ENCODE assay signal across 2 cellular contexts in the genomic region with DNA sequence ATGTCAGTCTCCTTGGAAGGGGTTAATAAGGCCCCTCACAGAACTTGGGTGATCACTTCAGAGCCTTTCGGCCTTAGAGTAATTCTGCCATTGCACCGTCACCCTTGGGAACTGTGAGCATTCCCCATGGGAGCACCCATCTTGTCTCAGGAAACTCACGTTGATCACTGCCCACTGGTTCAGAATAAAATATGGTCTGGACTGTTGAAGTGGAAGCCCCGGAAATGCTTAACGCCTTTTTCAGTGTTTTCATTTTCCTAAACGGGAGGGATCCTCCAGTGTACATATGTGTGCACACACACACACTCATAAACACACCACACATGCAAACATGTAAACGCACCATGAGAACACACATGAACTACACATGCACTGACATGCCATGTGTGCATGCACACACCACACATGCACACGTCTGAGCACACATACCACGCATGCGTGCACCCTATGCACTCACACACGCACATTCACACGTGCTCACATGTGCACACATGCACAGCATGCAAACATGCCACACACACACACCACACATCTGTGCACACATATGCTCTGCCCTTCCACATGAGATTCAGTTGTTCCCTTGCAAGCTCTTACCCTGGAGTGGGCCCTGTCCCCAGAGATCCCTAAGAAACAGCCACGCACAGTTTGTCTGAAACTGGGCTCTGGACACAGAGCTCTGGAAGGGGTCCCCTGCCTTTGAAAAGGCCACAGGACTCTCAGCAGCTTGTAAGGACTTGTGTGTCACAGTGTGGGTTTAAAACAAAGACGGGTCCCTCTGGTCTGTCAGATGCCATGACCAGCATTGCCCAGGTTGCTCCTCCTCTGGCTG.
TF ChIP-seq lines count a peak whose summit lies in the region.

No MANE protein-coding gene starts in this region.

TF ChIP-seq in H1, 55 proteins besides CTCF, POLR2A, EP300 and RAD21:
- no peak for TF ChIP-seq HDAC2 (IDR thresholded peaks at IDR 0.05; ENCODE audit: borderline replicate concordance in 1 of 2, low read depth in 2 of 2, low read length in 2 of 2)
- no peak for TF ChIP-seq ZNF274 (IDR thresholded peaks at IDR 0.05; ENCODE audit: borderline replicate concordance, extremely low read depth, low read length)
- TF ChIP-seq, protein P1, sequence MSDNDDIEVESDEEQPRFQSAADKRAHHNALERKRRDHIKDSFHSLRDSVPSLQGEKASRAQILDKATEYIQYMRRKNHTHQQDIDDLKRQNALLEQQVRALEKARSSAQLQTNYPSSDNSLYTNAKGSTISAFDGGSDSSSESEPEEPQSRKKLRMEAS (IDR thresholded peaks at IDR 0.05) = no peak
- TF ChIP-seq, protein P2, sequence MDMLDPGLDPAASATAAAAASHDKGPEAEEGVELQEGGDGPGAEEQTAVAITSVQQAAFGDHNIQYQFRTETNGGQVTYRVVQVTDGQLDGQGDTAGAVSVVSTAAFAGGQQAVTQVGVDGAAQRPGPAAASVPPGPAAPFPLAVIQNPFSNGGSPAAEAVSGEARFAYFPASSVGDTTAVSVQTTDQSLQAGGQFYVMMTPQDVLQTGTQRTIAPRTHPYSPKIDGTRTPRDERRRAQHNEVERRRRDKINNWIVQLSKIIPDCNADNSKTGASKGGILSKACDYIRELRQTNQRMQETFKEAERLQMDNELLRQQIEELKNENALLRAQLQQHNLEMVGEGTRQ (IDR thresholded peaks at IDR 0.05; ENCODE audit: low read length) = no peak
- TF ChIP-seq SP2 (IDR thresholded peaks at IDR 0.05; ENCODE audit: low read length) = no peak
- TF ChIP-seq, protein P3, sequence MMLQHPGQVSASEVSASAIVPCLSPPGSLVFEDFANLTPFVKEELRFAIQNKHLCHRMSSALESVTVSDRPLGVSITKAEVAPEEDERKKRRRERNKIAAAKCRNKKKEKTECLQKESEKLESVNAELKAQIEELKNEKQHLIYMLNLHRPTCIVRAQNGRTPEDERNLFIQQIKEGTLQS (IDR thresholded peaks at IDR 0.05; ENCODE audit: insufficient read depth, low read depth, low read length) = no peak
- TF ChIP-seq EGR1 (IDR thresholded peaks at IDR 0.05; ENCODE audit: borderline replicate concordance, low read depth, low read length) = no peak
- TF ChIP-seq JUND (IDR thresholded peaks at IDR 0.05; ENCODE audit: low read length) = no peak
- TF ChIP-seq POLR2AphosphoS5 (IDR thresholded peaks at IDR 0.05; ENCODE audit: low read depth, low read length) = no peak
TF ChIP-seq in H1: peak in this region for 0.

TF ChIP-seq in GM23338, 12 proteins besides CTCF, POLR2A, EP300 and RAD21:
- TF ChIP-seq ZNF331 (CRISPR knock-in tag; IDR thresholded peaks at IDR 0.05; ENCODE audit: low read depth) = no peak
- TF ChIP-seq NANOG (IDR thresholded peaks at IDR 0.05; ENCODE audit: borderline replicate concordance) = no peak
- no peak for TF ChIP-seq EZH2 (IDR thresholded peaks at IDR 0.05; ENCODE audit: low read depth, unreplicated experiment)
- TF ChIP-seq, protein P4, sequence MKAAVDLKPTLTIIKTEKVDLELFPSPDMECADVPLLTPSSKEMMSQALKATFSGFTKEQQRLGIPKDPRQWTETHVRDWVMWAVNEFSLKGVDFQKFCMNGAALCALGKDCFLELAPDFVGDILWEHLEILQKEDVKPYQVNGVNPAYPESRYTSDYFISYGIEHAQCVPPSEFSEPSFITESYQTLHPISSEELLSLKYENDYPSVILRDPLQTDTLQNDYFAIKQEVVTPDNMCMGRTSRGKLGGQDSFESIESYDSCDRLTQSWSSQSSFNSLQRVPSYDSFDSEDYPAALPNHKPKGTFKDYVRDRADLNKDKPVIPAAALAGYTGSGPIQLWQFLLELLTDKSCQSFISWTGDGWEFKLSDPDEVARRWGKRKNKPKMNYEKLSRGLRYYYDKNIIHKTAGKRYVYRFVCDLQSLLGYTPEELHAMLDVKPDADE (IDR thresholded peaks at IDR 0.05) = no peak
- TF ChIP-seq JUNB (IDR thresholded peaks at IDR 0.05; ENCODE audit: unreplicated experiment) = no peak
- no peak for TF ChIP-seq CREB1 (CRISPR knock-in tag; IDR thresholded peaks at IDR 0.05; ENCODE audit: low read depth)
- no peak for TF ChIP-seq STAT1 (IDR thresholded peaks at IDR 0.05; ENCODE audit: unreplicated experiment)
- TF ChIP-seq, protein P5, sequence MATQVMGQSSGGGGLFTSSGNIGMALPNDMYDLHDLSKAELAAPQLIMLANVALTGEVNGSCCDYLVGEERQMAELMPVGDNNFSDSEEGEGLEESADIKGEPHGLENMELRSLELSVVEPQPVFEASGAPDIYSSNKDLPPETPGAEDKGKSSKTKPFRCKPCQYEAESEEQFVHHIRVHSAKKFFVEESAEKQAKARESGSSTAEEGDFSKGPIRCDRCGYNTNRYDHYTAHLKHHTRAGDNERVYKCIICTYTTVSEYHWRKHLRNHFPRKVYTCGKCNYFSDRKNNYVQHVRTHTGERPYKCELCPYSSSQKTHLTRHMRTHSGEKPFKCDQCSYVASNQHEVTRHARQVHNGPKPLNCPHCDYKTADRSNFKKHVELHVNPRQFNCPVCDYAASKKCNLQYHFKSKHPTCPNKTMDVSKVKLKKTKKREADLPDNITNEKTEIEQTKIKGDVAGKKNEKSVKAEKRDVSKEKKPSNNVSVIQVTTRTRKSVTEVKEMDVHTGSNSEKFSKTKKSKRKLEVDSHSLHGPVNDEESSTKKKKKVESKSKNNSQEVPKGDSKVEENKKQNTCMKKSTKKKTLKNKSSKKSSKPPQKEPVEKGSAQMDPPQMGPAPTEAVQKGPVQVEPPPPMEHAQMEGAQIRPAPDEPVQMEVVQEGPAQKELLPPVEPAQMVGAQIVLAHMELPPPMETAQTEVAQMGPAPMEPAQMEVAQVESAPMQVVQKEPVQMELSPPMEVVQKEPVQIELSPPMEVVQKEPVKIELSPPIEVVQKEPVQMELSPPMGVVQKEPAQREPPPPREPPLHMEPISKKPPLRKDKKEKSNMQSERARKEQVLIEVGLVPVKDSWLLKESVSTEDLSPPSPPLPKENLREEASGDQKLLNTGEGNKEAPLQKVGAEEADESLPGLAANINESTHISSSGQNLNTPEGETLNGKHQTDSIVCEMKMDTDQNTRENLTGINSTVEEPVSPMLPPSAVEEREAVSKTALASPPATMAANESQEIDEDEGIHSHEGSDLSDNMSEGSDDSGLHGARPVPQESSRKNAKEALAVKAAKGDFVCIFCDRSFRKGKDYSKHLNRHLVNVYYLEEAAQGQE (IDR thresholded peaks at IDR 0.05; ENCODE audit: unreplicated experiment) = no peak
- TF ChIP-seq, protein P6, sequence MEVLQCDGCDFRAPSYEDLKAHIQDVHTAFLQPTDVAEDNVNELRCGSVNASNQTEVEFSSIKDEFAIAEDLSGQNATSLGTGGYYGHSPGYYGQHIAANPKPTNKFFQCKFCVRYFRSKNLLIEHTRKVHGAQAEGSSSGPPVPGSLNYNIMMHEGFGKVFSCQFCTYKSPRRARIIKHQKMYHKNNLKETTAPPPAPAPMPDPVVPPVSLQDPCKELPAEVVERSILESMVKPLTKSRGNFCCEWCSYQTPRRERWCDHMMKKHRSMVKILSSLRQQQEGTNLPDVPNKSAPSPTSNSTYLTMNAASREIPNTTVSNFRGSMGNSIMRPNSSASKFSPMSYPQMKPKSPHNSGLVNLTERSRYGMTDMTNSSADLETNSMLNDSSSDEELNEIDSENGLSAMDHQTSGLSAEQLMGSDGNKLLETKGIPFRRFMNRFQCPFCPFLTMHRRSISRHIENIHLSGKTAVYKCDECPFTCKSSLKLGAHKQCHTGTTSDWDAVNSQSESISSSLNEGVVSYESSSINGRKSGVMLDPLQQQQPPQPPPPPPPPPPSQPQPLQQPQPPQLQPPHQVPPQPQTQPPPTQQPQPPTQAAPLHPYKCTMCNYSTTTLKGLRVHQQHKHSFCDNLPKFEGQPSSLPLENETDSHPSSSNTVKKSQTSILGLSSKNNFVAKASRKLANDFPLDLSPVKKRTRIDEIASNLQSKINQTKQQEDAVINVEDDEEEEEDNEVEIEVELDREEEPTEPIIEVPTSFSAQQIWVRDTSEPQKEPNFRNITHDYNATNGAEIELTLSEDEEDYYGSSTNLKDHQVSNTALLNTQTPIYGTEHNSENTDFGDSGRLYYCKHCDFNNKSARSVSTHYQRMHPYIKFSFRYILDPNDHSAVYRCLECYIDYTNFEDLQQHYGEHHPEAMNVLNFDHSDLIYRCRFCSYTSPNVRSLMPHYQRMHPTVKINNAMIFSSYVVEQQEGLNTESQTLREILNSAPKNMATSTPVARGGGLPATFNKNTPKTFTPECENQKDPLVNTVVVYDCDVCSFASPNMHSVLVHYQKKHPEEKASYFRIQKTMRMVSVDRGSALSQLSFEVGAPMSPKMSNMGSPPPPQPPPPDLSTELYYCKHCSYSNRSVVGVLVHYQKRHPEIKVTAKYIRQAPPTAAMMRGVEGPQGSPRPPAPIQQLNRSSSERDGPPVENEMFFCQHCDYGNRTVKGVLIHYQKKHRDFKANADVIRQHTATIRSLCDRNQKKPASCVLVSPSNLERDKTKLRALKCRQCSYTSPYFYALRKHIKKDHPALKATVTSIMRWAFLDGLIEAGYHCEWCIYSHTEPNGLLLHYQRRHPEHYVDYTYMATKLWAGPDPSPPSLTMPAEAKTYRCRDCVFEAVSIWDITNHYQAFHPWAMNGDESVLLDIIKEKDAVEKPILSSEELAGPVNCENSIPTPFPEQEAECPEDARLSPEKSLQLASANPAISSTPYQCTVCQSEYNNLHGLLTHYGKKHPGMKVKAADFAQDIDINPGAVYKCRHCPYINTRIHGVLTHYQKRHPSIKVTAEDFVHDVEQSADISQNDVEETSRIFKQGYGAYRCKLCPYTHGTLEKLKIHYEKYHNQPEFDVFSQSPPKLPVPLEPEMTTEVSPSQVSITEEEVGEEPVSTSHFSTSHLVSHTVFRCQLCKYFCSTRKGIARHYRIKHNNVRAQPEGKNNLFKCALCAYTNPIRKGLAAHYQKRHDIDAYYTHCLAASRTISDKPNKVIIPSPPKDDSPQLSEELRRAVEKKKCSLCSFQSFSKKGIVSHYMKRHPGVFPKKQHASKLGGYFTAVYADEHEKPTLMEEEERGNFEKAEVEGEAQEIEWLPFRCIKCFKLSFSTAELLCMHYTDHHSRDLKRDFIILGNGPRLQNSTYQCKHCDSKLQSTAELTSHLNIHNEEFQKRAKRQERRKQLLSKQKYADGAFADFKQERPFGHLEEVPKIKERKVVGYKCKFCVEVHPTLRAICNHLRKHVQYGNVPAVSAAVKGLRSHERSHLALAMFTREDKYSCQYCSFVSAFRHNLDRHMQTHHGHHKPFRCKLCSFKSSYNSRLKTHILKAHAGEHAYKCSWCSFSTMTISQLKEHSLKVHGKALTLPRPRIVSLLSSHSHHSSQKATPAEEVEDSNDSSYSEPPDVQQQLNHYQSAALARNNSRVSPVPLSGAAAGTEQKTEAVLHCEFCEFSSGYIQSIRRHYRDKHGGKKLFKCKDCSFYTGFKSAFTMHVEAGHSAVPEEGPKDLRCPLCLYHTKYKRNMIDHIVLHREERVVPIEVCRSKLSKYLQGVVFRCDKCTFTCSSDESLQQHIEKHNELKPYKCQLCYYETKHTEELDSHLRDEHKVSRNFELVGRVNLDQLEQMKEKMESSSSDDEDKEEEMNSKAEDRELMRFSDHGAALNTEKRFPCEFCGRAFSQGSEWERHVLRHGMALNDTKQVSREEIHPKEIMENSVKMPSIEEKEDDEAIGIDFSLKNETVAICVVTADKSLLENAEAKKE (CRISPR knock-in tag; IDR thresholded peaks at IDR 0.05) = no peak
- TF ChIP-seq ZNF114 (CRISPR knock-in tag; IDR thresholded peaks at IDR 0.05) = no peak
- no peak for TF ChIP-seq EZH2phosphoT487 (IDR thresholded peaks at IDR 0.05; ENCODE audit: unreplicated experiment)
- TF ChIP-seq POLR2AphosphoS5 (IDR thresholded peaks at IDR 0.05; ENCODE audit: low read depth) = no peak
